1 cellular context compared by ENCODE assay signal in genomic region chr1:230611128-230611914, GRCh38.
TF ChIP-seq lines count a peak whose summit lies in the region.

No MANE protein-coding gene starts in this region.

TF ChIP-seq in HepG2, 621 proteins besides CTCF, POLR2A, EP300 and RAD21:
- TF ChIP-seq ZNF878 (CRISPR knock-in tag; IDR thresholded peaks at IDR 0.05) (no peak), ZNF414 (CRISPR knock-in tag; IDR thresholded peaks at IDR 0.05) (no peak), ZNF136 (CRISPR knock-in tag; IDR thresholded peaks at IDR 0.05; ENCODE audit: low read depth) (no peak), RFXANK (CRISPR knock-in tag; IDR thresholded peaks at IDR 0.05) (no peak)
